In the genomic region with DNA sequence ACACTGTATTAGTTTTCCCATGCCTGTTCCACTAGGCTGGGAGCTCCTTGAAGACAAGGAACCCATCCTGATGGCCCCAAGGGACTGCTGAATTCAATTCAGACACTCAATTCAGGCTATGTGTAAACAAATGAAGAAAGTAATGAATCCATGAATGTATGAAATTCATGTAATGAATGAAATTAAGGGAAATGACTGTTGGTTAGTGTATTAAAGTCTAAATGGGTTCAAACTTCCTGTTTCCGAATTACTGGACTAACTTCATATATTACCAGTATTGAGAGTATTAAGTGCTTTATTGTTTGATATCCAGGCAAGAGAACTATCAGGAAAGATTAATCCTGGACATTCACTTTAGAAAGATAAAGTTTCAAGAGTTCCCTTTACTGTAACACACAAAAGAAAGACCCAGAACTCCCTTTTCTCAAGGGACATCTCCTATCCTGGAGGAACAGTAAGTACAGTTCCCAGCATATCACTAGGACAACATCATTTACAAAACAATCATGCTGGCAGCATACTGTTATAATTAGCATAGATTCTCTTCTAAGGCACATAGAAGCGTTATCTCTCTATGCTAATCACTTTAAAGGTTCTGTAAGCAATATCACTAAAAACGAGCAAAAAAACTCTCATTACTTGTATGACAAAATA, we compare ENCODE assay signal across 25 cellular contexts. TPM values are rescaled to one million over a fixed set of nuclear protein-coding genes. Genes with fewer than 3 reads are reported as not detected.
DNase-seq lines count a peak whose midpoint lies in the region; ATAC-seq, FAIRE-seq and TF ChIP-seq lines count a peak whose summit lies in the region.
"Had no signal": no experiment of that assay in that cellular context is flagged by ENCODE, and none has a peak within 500 bp of the region (broad histone marks: within the 10 kb centered on the region; RNA-seq: fewer than 3 reads in every experiment).

No MANE protein-coding gene starts in this region.

- H3K9me3 ChIP-seq in GM12878 (replicated peaks; ENCODE audit: control insufficient read depth, insufficient read depth, low read length) (no peaks in the 10 kb centered on the region; the same call in 2 of the 3 replicates), keratinocyte (ENCODE audit: control insufficient read depth, low read depth, low read length) (no peaks in the 10 kb centered on the region), endodermal cell (ENCODE audit: control insufficient read depth, low read length) (no peaks in the 10 kb centered on the region)

- H3K9me1 ChIP-seq in keratinocyte (ENCODE audit: control insufficient read depth, extremely low read depth, insufficient read depth, low read length): peaks cover 2% of the 10 kb centered on the region

- TF ChIP-seq CTCF in GM12878 (IDR thresholded peaks at IDR 0.05 in 2 of 3, conservative IDR thresholded peaks at IDR 0.05 in 1 of 3; ENCODE audit: control insufficient read depth in 2 of 3, extremely low read depth in 1 of 3, insufficient read depth in 1 of 3, low read depth in 3 of 3, low read length in 3 of 3): no peak
- TF ChIP-seq CTCF in keratinocyte (optimal IDR thresholded peaks at IDR 0.05 in 1 of 3, IDR thresholded peaks at IDR 0.05 in 1 of 3, conservative IDR thresholded peaks at IDR 0.05 in 1 of 3; ENCODE audit: extremely low read depth in 1 of 3, insufficient read depth in 2 of 3, low read length in 3 of 3): no peak
- no peak for TF ChIP-seq CTCF in endodermal cell (conservative IDR thresholded peaks at IDR 0.05)

- no peak for TF ChIP-seq EP300 in GM12878 (IDR thresholded peaks at IDR 0.05; ENCODE audit: borderline replicate concordance in 1 of 2, control insufficient read depth in 1 of 2, low read depth in 2 of 2, low read length in 2 of 2)

- in situ Hi-C loops in GM12878 (cut with MboI): no loop called here

- no peak overlapping the region for H3K27ac Mint-ChIP-seq in endodermal cell
- H3K27ac Mint-ChIP-seq: CD8-positive, alpha-beta T cell had no signal

- CTCF ChIA-PET in GM12878 (lab: Yijun Ruan, JAX): no interaction called here

- SMC1A ChIA-PET in GM12878 (lab: Charles Lee; ENCODE audit: uncharacterized antibody, unreplicated experiment): interaction anchor here (1.2 kb wide), 1 partner anchor 12 kb away, joined by 3 read pairs; no protein-coding TSS in a partner anchor

- FAIRE-seq in GM12878 (lab: Jason Lieb, UNC): peak; percentile 41
- FAIRE-seq in keratinocyte (lab: Jason Lieb, UNC): no peak
- FAIRE-seq: D721Med, HepG2 had no signal

- no peaks in the 10 kb centered on the region for H3K27me3 Mint-ChIP-seq in endodermal cell (ENCODE audit: insufficient read depth)

- H3K9me3 Mint-ChIP-seq in endodermal cell: peaks cover 24% of the 10 kb centered on the region

- RAD21 ChIA-PET in GM12878 (lab: Charles Lee; ENCODE audit: unreplicated experiment): no interaction called here

- intact Hi-C loops in Right ventricle myocardium inferior (cut with DNase I) (loop anchor here (10.0 kb wide), 1 partner anchor 51 kb away; no protein-coding TSS in a partner anchor), left cardiac atrium (cut with DNase I) (no loop called here), GM12878 (cut with micrococcal nuclease; ENCODE audit: unreplicated experiment) (no loop called here)

- H3K4me3 ChIP-seq in GM12878 (no peak overlapping the region), keratinocyte (ENCODE audit: control insufficient read depth in 2 of 3, extremely low read depth in 1 of 3, insufficient read depth in 2 of 3, low read depth in 1 of 3, low read length in 3 of 3) (no peak overlapping the region), endodermal cell (ENCODE audit: low read length) (no peak overlapping the region)
- H3K4me3 ChIP-seq: GM23248 had no signal

- H4K20me1 ChIP-seq in GM12878 (ENCODE audit: control insufficient read depth, insufficient read depth): no peaks in the 10 kb centered on the region
- no peaks in the 10 kb centered on the region for H4K20me1 ChIP-seq in keratinocyte (ENCODE audit: control insufficient read depth, extremely low read depth, insufficient read depth, low read length)

- H3K36me3 Mint-ChIP-seq in endodermal cell (ENCODE audit: low read depth): peaks cover 4% of the 10 kb centered on the region

- ATAC-seq in Right ventricle myocardium inferior (peak; percentile 44), left cardiac atrium (no peak), GM12878 (no peak), HG03095 (IDR thresholded peaks at IDR 0.05; ENCODE audit: unreplicated experiment) (no peak)
- ATAC-seq: CD8-positive, alpha-beta T cell; HepG2 had no signal

- H3K36me3 ChIP-seq in GM12878 (ENCODE audit: control insufficient read depth in 2 of 2, insufficient read depth in 2 of 2, low read length in 1 of 2) (no peaks in the 10 kb centered on the region), keratinocyte (ENCODE audit: control insufficient read depth in 2 of 2, extremely low read depth in 1 of 2, insufficient read depth in 2 of 2, low read length in 2 of 2) (no peaks in the 10 kb centered on the region), endodermal cell (ENCODE audit: control insufficient read depth, insufficient read depth, low read length) (no peaks in the 10 kb centered on the region)

- POLR2A ChIA-PET in GM12878 (lab: Charles Lee): no interaction called here

- dilution Hi-C loops in keratinocyte (cut with MboI; ENCODE audit: extremely low pct_ligation_motif_present, low sequenced_read_pairs): no loop called here

- H3K27ac ChIP-seq in GM12878 (ENCODE audit: control insufficient read depth, insufficient read depth) (no peak overlapping the region), keratinocyte (ENCODE audit: control insufficient read depth, insufficient read depth, low read length) (no peak overlapping the region), endodermal cell (ENCODE audit: low read depth, low read length) (no peak overlapping the region)
- H3K27ac ChIP-seq: GM23248, KMS-11 had no signal

- H2AFZ ChIP-seq in GM12878 (ENCODE audit: control insufficient read depth, low read depth, low read length) (no peak overlapping the region), keratinocyte (ENCODE audit: control insufficient read depth, low read length) (no peak overlapping the region)
- H2AFZ ChIP-seq: GM23248 had no signal

- H3K4me1 ChIP-seq in GM12878 (ENCODE audit: control insufficient read depth, insufficient read depth, low read length) (peaks cover 8% of the 10 kb centered on the region), keratinocyte (ENCODE audit: control insufficient read depth, extremely low read depth, insufficient read depth, low read length) (peaks cover 59% of the 10 kb centered on the region), endodermal cell (ENCODE audit: control insufficient read depth, insufficient read depth, low read length) (peaks cover 6% of the 10 kb centered on the region)

- H3K4me3 Mint-ChIP-seq in endodermal cell: no peak overlapping the region
- H3K4me3 Mint-ChIP-seq: CD8-positive, alpha-beta T cell had no signal

- H3K27me3 ChIP-seq in GM12878 (replicated peaks in 1 of 2; ENCODE audit: control insufficient read depth in 2 of 2, insufficient read depth in 2 of 2, low read length in 1 of 2) (no peaks in the 10 kb centered on the region), keratinocyte (ENCODE audit: control insufficient read depth, extremely low read depth, insufficient read depth, low read length) (no peaks in the 10 kb centered on the region), endodermal cell (ENCODE audit: control insufficient read depth, insufficient read depth, low read length, poor library complexity, severe bottlenecking) (no peaks in the 10 kb centered on the region)

- no TSS peak for BruUV-seq in GM12878 (replicated peaks; lab: Mats Ljungman, UMichigan)

- peaks cover 23% of the 10 kb centered on the region for H3K4me1 Mint-ChIP-seq in endodermal cell

- TF ChIP-seq POLR2A in GM12878 (IDR thresholded peaks at IDR 0.05; ENCODE audit: low read depth, low read length): no peak

- DNase-seq in Right ventricle myocardium inferior (ENCODE audit: missing footprints) (no peak), left cardiac atrium (no peak), GM12878 (ENCODE audit: low read depth, low spot score) (no peak), keratinocyte (ENCODE audit: low read depth, low spot score) (no peak), endodermal cell (no peak), NCI-H524 (lab: John Stamatoyannopoulos, UW) (no peak), NCI-H2107 treated with DMSO at 0.1 percent for 48 hours (lab: John Stamatoyannopoulos, UW; ENCODE audit: unreplicated experiment) (no peak)
- DNase-seq: 8988T; CD8-positive, alpha-beta T cell; DMS79 treated with DMSO at 0.1 percent for 48 hours; GM23248; NCI-H1048; NCI-H1436 treated with DMSO at 0.1 percent for 48 hours; NCI-H2029 treated with DMSO at 0.1 percent for 48 hours; NCI-H524 treated with DMSO at 0.1 percent for 48 hours; OCI-M1 had no signal

- H3K79me2 ChIP-seq in GM12878 (ENCODE audit: control insufficient read depth, insufficient read depth, low read length): no peaks in the 10 kb centered on the region
- H3K79me2 ChIP-seq in keratinocyte (ENCODE audit: control insufficient read depth, insufficient read depth, low read length): peaks cover 41% of the 10 kb centered on the region

- TF ChIP-seq RAD21 in GM12878 (IDR thresholded peaks at IDR 0.05; ENCODE audit: insufficient read depth, low read depth, low read length): no peak

- no peak overlapping the region for H3K4me2 ChIP-seq in GM12878 (ENCODE audit: control insufficient read depth, insufficient read depth)
- peak overlapping the region; percentile 14 for H3K4me2 ChIP-seq in keratinocyte (ENCODE audit: control insufficient read depth, extremely low read depth, insufficient read depth, low read depth, low read length)
- H3K4me2 ChIP-seq: KMS-11 had no signal

- WGBS in GM12878 (ENCODE audit: insufficient coverage, insufficient replicate concordance, low lambda C conversion rate, missing lambda C conversion rate): 52% methylated on average over 3 of the region's 3 CpGs
- WGBS in endodermal cell (ENCODE audit: insufficient coverage in 1 of 2, insufficient read length in 1 of 2), 2 experiments: 30 to 48% methylated on average over 2 of the region's 3 CpGs

- H3K9ac ChIP-seq in GM12878 (ENCODE audit: control insufficient read depth, insufficient read depth, low read length): no peak overlapping the region
- H3K9ac ChIP-seq in keratinocyte (ENCODE audit: control insufficient read depth, extremely low read depth, insufficient read depth, low read length): no peak overlapping the region
- no peak overlapping the region for H3K9ac ChIP-seq in endodermal cell (ENCODE audit: extremely low read depth, low read length, poor library complexity, severe bottlenecking)
- H3K9ac ChIP-seq: GM23248, KMS-11 had no signal

RNA-seq across cellular contexts. Expression of a gene that starts 28.5 kb away (rescaled TPM):
- total RNA-seq in Right ventricle myocardium inferior (not detected), left cardiac atrium (not detected), GM12878 (2014; rRNA removed) (not detected in 2 replicates), GM12878 (2014; rRNA removed; fragmentation: Illumina TruSeq; extraction: Trizol) (not detected in 2 replicates), GM12878 (2021) (not detected in 2 replicates), endodermal cell (not detected)
- total RNA-seq in GM12878 (2013; cell fraction: nucleolus; rRNA removed): not detected in 2 replicates
- polyA plus RNA-seq in GM12878 (2011; ENCODE audit: low read depth): not detected
- polyA plus RNA-seq in GM12878 (2011; rRNA removed) (not detected in 2 replicates), GM12878 (2014; fragmentation: Illumina TruSeq; extraction: Trizol) (not detected in 2 replicates), GM12878 (2014; fragmentation: Nextera tagmentation; extraction: Ambion mirVana) (not detected), GM12878 (2014; rRNA removed) (0.06 TPM in 1 of 2 replicates, not detected in the other), GM12878 (2016; fragmentation: Nextera tagmentation; extraction: Ambion mirVana) (not detected), keratinocyte (20.6 to 32.7 TPM (median 29.2 TPM) in 3 replicates)
- polyA plus RNA-seq in GM12878 (2011; cell fraction: cytosol; rRNA removed): not detected in 2 replicates
- polyA plus RNA-seq in GM12878 (2011; cell fraction: nucleus; rRNA removed): not detected in 2 replicates
- polyA plus RNA-seq in GM12878 (2012): not detected in 2 replicates
- polyA minus RNA-seq in GM12878 (2011; rRNA and poly(A)+ RNA removed): not detected in 2 replicates
- polyA minus RNA-seq in GM12878 (2011; cell fraction: cytosol; rRNA and poly(A)+ RNA removed): not detected in 2 replicates
- not detected in 2 replicates for polyA minus RNA-seq in GM12878 (2011; cell fraction: nucleus; rRNA and poly(A)+ RNA removed)
- polyA plus RNA-seq in keratinocyte (2011; ENCODE audit: low read depth): 26.2 TPM
- 27.6 and 38.7 TPM in 2 replicates for polyA plus RNA-seq in keratinocyte (2011; cell fraction: cytosol; rRNA removed)
- polyA plus RNA-seq in keratinocyte (2011; cell fraction: nucleus; rRNA removed): 19.8 and 29.8 TPM in 2 replicates
- polyA plus RNA-seq in keratinocyte (2012; ENCODE audit: low replicate concordance): 6.6 and 40.7 TPM in 2 replicates
- polyA minus RNA-seq in keratinocyte: 1.7 to 6.6 TPM (median 2.7 TPM) in 3 replicates
- polyA minus RNA-seq in keratinocyte (2011; cell fraction: cytosol; rRNA and poly(A)+ RNA removed): 5.9 TPM
- polyA minus RNA-seq in keratinocyte (2011; cell fraction: nucleus; rRNA and poly(A)+ RNA removed): 6.1 and 10.2 TPM in 2 replicates
- not detected for polyA plus RNA-seq in endodermal cell (2013, experiment 1 of 2)
- polyA plus RNA-seq in endodermal cell (2013, experiment 2 of 2): not detected
- total RNA-seq: CD8-positive, alpha-beta T cell; G401; GM23248; HepG2; M059J; RPMI7951; SK-MEL-5 had no signal
- polyA plus RNA-seq: BJ, GM23248, HepG2 had no signal

RNA-seq across cellular contexts. Expression of a gene that starts 34.0 kb away (rescaled TPM):
- 1.5 TPM for total RNA-seq in Right ventricle myocardium inferior
- 1 to 10 TPM; 1.2 to 1.6 TPM for total RNA-seq in left cardiac atrium
- 5.7 and 5.9 TPM in 2 replicates for total RNA-seq in GM12878 (2013; cell fraction: nucleolus; rRNA removed)
- 0.71 and 0.79 TPM in 2 replicates for total RNA-seq in GM12878 (2014; rRNA removed)
- total RNA-seq in GM12878 (2014; rRNA removed; fragmentation: Illumina TruSeq; extraction: Trizol): 0.74 and 1.1 TPM in 2 replicates
- total RNA-seq in GM12878 (2021): 1.4 and 1.7 TPM in 2 replicates
- 0.17 TPM for polyA plus RNA-seq in GM12878 (2011; ENCODE audit: low read depth)
- 2.7 and 2.9 TPM in 2 replicates for polyA plus RNA-seq in GM12878 (2011; rRNA removed)
- polyA plus RNA-seq in GM12878 (2011; cell fraction: cytosol; rRNA removed): 1.8 and 2.1 TPM in 2 replicates
- 1.4 and 1.5 TPM in 2 replicates for polyA plus RNA-seq in GM12878 (2011; cell fraction: nucleus; rRNA removed)
- 0.38 and 0.45 TPM in 2 replicates for polyA plus RNA-seq in GM12878 (2012)
- 1.5 and 1.6 TPM in 2 replicates for polyA plus RNA-seq in GM12878 (2014; fragmentation: Illumina TruSeq; extraction: Trizol)
- under 1 TPM; 0.44 to 0.85 TPM for polyA plus RNA-seq in GM12878 (2014; fragmentation: Nextera tagmentation; extraction: Ambion mirVana)
- polyA plus RNA-seq in GM12878 (2014; rRNA removed): 0.96 and 1.0 TPM in 2 replicates
- under 1 TPM; 0.78 to 0.80 TPM for polyA plus RNA-seq in GM12878 (2016; fragmentation: Nextera tagmentation; extraction: Ambion mirVana)
- polyA minus RNA-seq in GM12878 (2011; rRNA and poly(A)+ RNA removed): 4.4 and 4.8 TPM in 2 replicates
- polyA minus RNA-seq in GM12878 (2011; cell fraction: cytosol; rRNA and poly(A)+ RNA removed): 1.5 and 2.0 TPM in 2 replicates
- 2.4 and 3.2 TPM in 2 replicates for polyA minus RNA-seq in GM12878 (2011; cell fraction: nucleus; rRNA and poly(A)+ RNA removed)
- polyA plus RNA-seq in keratinocyte: 32.6 to 40.8 TPM (median 35.3 TPM) in 3 replicates
- polyA plus RNA-seq in keratinocyte (2011; ENCODE audit: low read depth): 2.1 TPM
- 30.8 and 45.8 TPM in 2 replicates for polyA plus RNA-seq in keratinocyte (2011; cell fraction: cytosol; rRNA removed)
- 27.6 and 28.0 TPM in 2 replicates for polyA plus RNA-seq in keratinocyte (2011; cell fraction: nucleus; rRNA removed)
- 3.6 and 27.5 TPM in 2 replicates for polyA plus RNA-seq in keratinocyte (2012; ENCODE audit: low replicate concordance)
- 36.3 to 54.1 TPM (median 51.3 TPM) in 3 replicates for polyA minus RNA-seq in keratinocyte
- 40.1 TPM for polyA minus RNA-seq in keratinocyte (2011; cell fraction: cytosol; rRNA and poly(A)+ RNA removed)
- polyA minus RNA-seq in keratinocyte (2011; cell fraction: nucleus; rRNA and poly(A)+ RNA removed): 25.1 and 43.9 TPM in 2 replicates
- total RNA-seq in endodermal cell: 1 to 10 TPM; 5.6 to 6.2 TPM
- 5.8 TPM for polyA plus RNA-seq in endodermal cell (2013, experiment 1 of 2)
- 6.0 TPM for polyA plus RNA-seq in endodermal cell (2013, experiment 2 of 2)
- total RNA-seq: G401, GM23248, RPMI7951, SK-MEL-5 had no signal
